In the genomic region with DNA sequence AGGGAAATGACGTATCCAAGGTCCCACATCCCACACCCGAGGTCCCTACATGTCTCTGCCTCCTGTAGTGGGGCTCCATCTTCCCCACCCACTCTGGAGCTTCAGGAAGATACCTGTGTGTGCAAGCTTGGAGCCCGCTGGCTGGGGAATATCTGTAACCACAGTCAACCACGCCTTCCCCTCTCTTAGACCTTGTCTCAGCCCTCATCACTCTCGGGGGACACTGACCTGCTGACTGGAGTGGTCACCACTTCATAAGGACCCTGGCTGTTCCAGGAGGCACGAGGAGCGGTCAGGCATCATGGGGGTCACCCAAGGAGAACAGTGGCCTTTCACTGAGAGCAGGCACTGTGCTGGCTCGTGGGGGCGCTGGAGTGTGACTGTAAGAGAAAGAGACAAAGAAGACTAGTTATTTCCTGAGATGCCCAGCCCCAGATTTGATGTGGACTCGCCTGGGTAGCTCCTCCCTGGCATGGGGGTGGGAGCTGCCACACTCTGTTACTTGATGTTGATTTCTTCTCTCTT, we compare ENCODE assay signal across 20 cellular contexts. TPM values are rescaled to one million over a fixed set of nuclear protein-coding genes. Genes with fewer than 3 reads are reported as not detected.
DNase-seq lines count a peak whose midpoint lies in the region; ATAC-seq, FAIRE-seq and TF ChIP-seq lines count a peak whose summit lies in the region.
"Had no signal": no experiment of that assay in that cellular context is flagged by ENCODE, and none has a peak within 500 bp of the region (broad histone marks: within the 10 kb centered on the region; RNA-seq: fewer than 3 reads in every experiment).

No MANE protein-coding gene starts in this region.

- peak overlapping the region; percentile 56 for H2AFZ ChIP-seq in IMR-90 (replicated peaks; ENCODE audit: low read length, poor library complexity)

- no peaks in the 10 kb centered on the region for H3K36me3 Mint-ChIP-seq in endothelial cell (ENCODE audit: low read depth, unreplicated experiment)
- H3K36me3 Mint-ChIP-seq: IgD-negative memory B cell had no signal

- no peak for FAIRE-seq in H54 (lab: Jason Lieb, UNC)
- FAIRE-seq: D721Med, G401.6 had no signal

- CTCF ChIA-PET in IMR-90 (lab: Yijun Ruan, JAX) = interaction anchor here (1.1 kb wide), 1 partner anchor 329 kb away, joined by 4 read pairs; no protein-coding TSS in a partner anchor

- H3K27ac Mint-ChIP-seq in endothelial cell (ENCODE audit: unreplicated experiment) = no peak overlapping the region
- H3K27ac Mint-ChIP-seq: CD4-positive, alpha-beta T cell; IgD-negative memory B cell had no signal

- H2BK120ac ChIP-seq in IMR-90 (ENCODE audit: low read depth, low read length) = no peak overlapping the region

- H3K4me1 ChIP-seq in BLaER1 treated with 17β-estradiol and CSF1 and Interleukin-3, amounts not matched to agents 10 nM and 100 nM = peaks cover 0 to 13% (median 8%) of the 10 kb centered on the region in 10 experiments; a peak in 15 of 20 replicates
- H3K4me1 ChIP-seq in IMR-90 (ENCODE audit: control insufficient read depth, insufficient read depth, low read length) (no peaks in the 10 kb centered on the region), gastrocnemius medialis (no peaks in the 10 kb centered on the region)
- H3K4me1 ChIP-seq: SJSA1 had no signal

- no peaks in the 10 kb centered on the region for H3K4me1 Mint-ChIP-seq in endothelial cell (ENCODE audit: unreplicated experiment)
- H3K4me1 Mint-ChIP-seq: IgD-negative memory B cell had no signal

- peaks cover 3% of the 10 kb centered on the region; the same call in 1 of the 2 replicates for H3K9me1 ChIP-seq in IMR-90 (ENCODE audit: insufficient read depth, low read length)

- H2BK20ac ChIP-seq in IMR-90 (ENCODE audit: low read depth, low read length) = no peak overlapping the region

- H3K79me1 ChIP-seq in IMR-90 (ENCODE audit: low read depth in 1 of 2, low read length in 2 of 2) = no peaks in the 10 kb centered on the region

- ATAC-seq in IMR-90 (ENCODE audit: low read depth) (no peak), GM19397 (IDR thresholded peaks at IDR 0.05; ENCODE audit: unreplicated experiment) (no peak), gastrocnemius medialis (no peak)

- H3K4me3 ChIP-seq in BLaER1 treated with 17β-estradiol and CSF1 and Interleukin-3, amounts not matched to agents 10 nM and 100 nM = no peak overlapping the region
- H3K4me3 ChIP-seq in IMR-90 (ENCODE audit: insufficient read depth, low read depth, low read length) = no peak overlapping the region
- H3K4me3 ChIP-seq in coronary artery = no peak overlapping the region
- H3K4me3 ChIP-seq in gastrocnemius medialis = no peak overlapping the region
- H3K4me3 ChIP-seq: SJSA1 had no signal

- POLR2A ChIA-PET in IMR-90 (lab: Charles Lee; ENCODE audit: unreplicated experiment) = no interaction called here

- H2AK5ac ChIP-seq in IMR-90 (ENCODE audit: low read depth, low read length) = no peak overlapping the region

- no peaks in the 10 kb centered on the region for H3K27me3 ChIP-seq in BLaER1 treated with 17β-estradiol and CSF1 and Interleukin-3, amounts not matched to agents 10 nM and 100 nM
- H3K27me3 ChIP-seq in IMR-90 (ENCODE audit: control insufficient read depth, insufficient read depth, low read length) (peaks cover 19% of the 10 kb centered on the region), gastrocnemius medialis (no peaks in the 10 kb centered on the region)

- H3K18ac ChIP-seq in IMR-90 (ENCODE audit: low read depth, low read length) = no peak overlapping the region

- H3K56ac ChIP-seq in IMR-90 (ENCODE audit: extremely low read depth, insufficient read depth, low read length) = no peak overlapping the region

- no peaks in the 10 kb centered on the region for H3K9me3 Mint-ChIP-seq in endothelial cell (ENCODE audit: unreplicated experiment)
- H3K9me3 Mint-ChIP-seq: CD4-positive, alpha-beta T cell; IgD-negative memory B cell had no signal

- intact Hi-C loops in IMR-90 (cut with micrococcal nuclease) = no loop called here
- intact Hi-C loops in gastrocnemius medialis (cut with DNase I; ENCODE audit: low total_unique reads) = no loop called here

- BruUV-seq in IMR-90 (replicated peaks; lab: Mats Ljungman, UMichigan) = no TSS peak

- H4K5ac ChIP-seq in IMR-90 (ENCODE audit: low read depth, low read length) = no peak overlapping the region

- no peak overlapping the region for H2BK5ac ChIP-seq in IMR-90 (ENCODE audit: low read depth, low read length, poor library complexity, severe bottlenecking)

- H3K4me2 ChIP-seq in BLaER1 treated with 17β-estradiol and CSF1 and Interleukin-3, amounts not matched to agents 10 nM and 100 nM = peak overlapping the region in 8 of 11 experiments; percentile 17 to 62 (median 50); a peak in 14 of 22 replicates
- no peak overlapping the region for H3K4me2 ChIP-seq in IMR-90 (ENCODE audit: low read depth, low read length)

- H2BK15ac ChIP-seq in IMR-90 (ENCODE audit: low read depth, low read length) = no peak overlapping the region

- H4K8ac ChIP-seq in IMR-90 (ENCODE audit: low read depth in 2 of 2, low read length in 2 of 2) = no peak overlapping the region

- H3K23ac ChIP-seq in IMR-90 (ENCODE audit: low read depth, low read length) = no peak overlapping the region

- dilution Hi-C loops in IMR-90 (cut with HindIII; ENCODE audit: low sequenced_read_pairs, unreplicated experiment) = no loop called here

- no peaks in the 10 kb centered on the region for H3K9me3 ChIP-seq in BLaER1 treated with 17β-estradiol and CSF1 and Interleukin-3, amounts not matched to agents 10 nM and 100 nM (replicated peaks in 1 of 11)
- H3K9me3 ChIP-seq in IMR-90 (ENCODE audit: control insufficient read depth, insufficient read depth, low read length) (no peaks in the 10 kb centered on the region), gastrocnemius medialis (no peaks in the 10 kb centered on the region)
- H3K9me3 ChIP-seq: SJSA1 had no signal

- no peak overlapping the region for H2AK9ac ChIP-seq in IMR-90 (replicated peaks; ENCODE audit: low read depth, low read length, poor library complexity)

- no peaks in the 10 kb centered on the region for H4K20me1 ChIP-seq in BLaER1 treated with 17β-estradiol and CSF1 and Interleukin-3, amounts not matched to agents 10 nM and 100 nM
- H4K20me1 ChIP-seq in IMR-90 (ENCODE audit: insufficient read depth, low read length) = no peaks in the 10 kb centered on the region

- no peak for TF ChIP-seq RAD21 in IMR-90 (IDR thresholded peaks at IDR 0.05; ENCODE audit: low read length)

- DNase-seq in IMR-90 (no peak), coronary artery (ENCODE audit: low spot score) (peak; percentile 29), left kidney (ENCODE audit: low read depth, low spot score) (peak; percentile 38), H54 (ENCODE audit: insufficient read length, low spot score) (no peak), gastrocnemius medialis (no peak), endothelial cell (ENCODE audit: low spot score) (no peak)
- DNase-seq: CD4-positive, alpha-beta T cell; DMS79 treated with DMSO at 0.1 percent for 48 hours; NCI-H1417 treated with DMSO at 0.1 percent for 48 hours; NCI-H2029; NCI-H510A; NCI-H82 had no signal

- H4K91ac ChIP-seq in IMR-90 (ENCODE audit: insufficient read depth, low read depth, low read length) = no peak overlapping the region

- H3K4ac ChIP-seq in IMR-90 (ENCODE audit: low read depth, low read length) = no peak overlapping the region

- no peak for TF ChIP-seq CTCF in IMR-90 (conservative IDR thresholded peaks at IDR 0.05; ENCODE audit: low read depth, low read length)
- TF ChIP-seq CTCF in coronary artery (IDR thresholded peaks at IDR 0.05) = no peak
- no peak for TF ChIP-seq CTCF in gastrocnemius medialis (IDR thresholded peaks at IDR 0.05 in 4 of 5, conservative IDR thresholded peaks at IDR 0.05 in 1 of 5)
- TF ChIP-seq CTCF in endothelial cell (IDR thresholded peaks at IDR 0.05; ENCODE audit: unreplicated experiment) = no peak

- TF ChIP-seq POLR2A in IMR-90 (IDR thresholded peaks at IDR 0.05; ENCODE audit: low read depth, low read length) (no peak), H54 (IDR thresholded peaks at IDR 0.05; ENCODE audit: low read depth, low read length) (no peak), gastrocnemius medialis (IDR thresholded peaks at IDR 0.05) (no peak)

- no peak overlapping the region for H3K9ac ChIP-seq in BLaER1 treated with 17β-estradiol and CSF1 and Interleukin-3, amounts not matched to agents 10 nM and 100 nM
- H3K9ac ChIP-seq in IMR-90 (ENCODE audit: low read depth, low read length) = no peak overlapping the region

- H3K27ac ChIP-seq in BLaER1 treated with 17β-estradiol and CSF1 and Interleukin-3, amounts not matched to agents 10 nM and 100 nM = peak overlapping the region in 3 of 11 experiments; percentile 3 to 45 (median 29); a peak in 1 of 22 replicates
- H3K27ac ChIP-seq in IMR-90 (ENCODE audit: insufficient read depth, low read length) (no peak overlapping the region), coronary artery (no peak overlapping the region), gastrocnemius medialis (no peak overlapping the region)
- H3K27ac ChIP-seq: SJSA1 had no signal

- H3K36me3 ChIP-seq in BLaER1 treated with 17β-estradiol and CSF1 and Interleukin-3, amounts not matched to agents 10 nM and 100 nM = no peaks in the 10 kb centered on the region
- H3K36me3 ChIP-seq in IMR-90 (ENCODE audit: control insufficient read depth, insufficient read depth, low read length) (no peaks in the 10 kb centered on the region), gastrocnemius medialis (no peaks in the 10 kb centered on the region)
- H3K36me3 ChIP-seq: SJSA1 had no signal

- H3K4me3 Mint-ChIP-seq in endothelial cell (ENCODE audit: unreplicated experiment) = no peak overlapping the region
- H3K4me3 Mint-ChIP-seq: CD4-positive, alpha-beta T cell; IgD-negative memory B cell had no signal

- peaks cover 3% of the 10 kb centered on the region for H3K27me3 Mint-ChIP-seq in endothelial cell (ENCODE audit: unreplicated experiment)

- 67% methylated on average over 2 of the region's 10 CpGs; no CpG with 5 or more reads in 1 of the 2 experiments for WGBS in IMR-90 (ENCODE audit: extremely low coverage in 2 of 2, insufficient read length in 1 of 2), 2 experiments

- in situ Hi-C loops in IMR-90 (cut with MboI; ENCODE audit: low sequenced_read_pairs) = no loop called here
- in situ Hi-C loops in gastrocnemius medialis (cut with MboI; ENCODE audit: low sequenced_read_pairs in 4 of 4) = no loop called here

- H3K14ac ChIP-seq in IMR-90 (replicated peaks; ENCODE audit: low read depth, low read length) = no peak overlapping the region

TF ChIP-seq in IMR-90, 13 proteins besides CTCF, POLR2A, EP300 and RAD21 (continues in another document):
- no peak for TF ChIP-seq CHD1 (IDR thresholded peaks at IDR 0.05; ENCODE audit: low read depth, low read length)

RNA-seq across cellular contexts. Expression of a gene that starts 48.6 kb away (rescaled TPM):
- total RNA-seq in IMR-90 (2012; rRNA removed) = not detected in 2 replicates
- polyA plus RNA-seq in IMR-90 (2012; rRNA removed) = not detected in 2 replicates
- not detected in 2 replicates for polyA plus RNA-seq in IMR-90 (2012; cell fraction: cytosol; rRNA removed)
- not detected in 2 replicates for polyA plus RNA-seq in IMR-90 (2012; cell fraction: nucleus; rRNA removed; ENCODE audit: low replicate concordance)
- total RNA-seq in gastrocnemius medialis = under 1 TPM in 2 of 4 donors, not detected in 2; 0.03 to 0.07 TPM
- total RNA-seq in endothelial cell (ENCODE audit: unreplicated experiment) = 0.03 TPM
- total RNA-seq: A673; CD4-positive, alpha-beta T cell; OCI-LY7; SJSA1 had no signal

RNA-seq across cellular contexts. Expression of a gene that starts 50.6 kb away (rescaled TPM):
- total RNA-seq in IMR-90 (2012; rRNA removed) = 36.9 and 48.6 TPM in 2 replicates
- polyA plus RNA-seq in IMR-90 (2012; rRNA removed) = 43.1 and 50.6 TPM in 2 replicates
- 45.3 and 59.7 TPM in 2 replicates for polyA plus RNA-seq in IMR-90 (2012; cell fraction: cytosol; rRNA removed)
- 75.0 and 78.4 TPM in 2 replicates for polyA plus RNA-seq in IMR-90 (2012; cell fraction: nucleus; rRNA removed; ENCODE audit: low replicate concordance)
- 10 to 100 TPM in 3 of 4 donors, 1 to 10 TPM in 1; 7.7 to 16.7 (median 12.3) TPM for total RNA-seq in gastrocnemius medialis
- 6.2 TPM for total RNA-seq in endothelial cell (ENCODE audit: unreplicated experiment)

Comparison
In these comparisons a context has a peak if more than half of its experiments do, and no peak if none do; other contexts are left out.
1. DNase-seq: peak in coronary artery (single experiment) and left kidney (single experiment); none in IMR-90 (single experiment), H54 (single experiment), gastrocnemius medialis (0 of 2) and endothelial cell (single experiment).